In the genomic region with DNA sequence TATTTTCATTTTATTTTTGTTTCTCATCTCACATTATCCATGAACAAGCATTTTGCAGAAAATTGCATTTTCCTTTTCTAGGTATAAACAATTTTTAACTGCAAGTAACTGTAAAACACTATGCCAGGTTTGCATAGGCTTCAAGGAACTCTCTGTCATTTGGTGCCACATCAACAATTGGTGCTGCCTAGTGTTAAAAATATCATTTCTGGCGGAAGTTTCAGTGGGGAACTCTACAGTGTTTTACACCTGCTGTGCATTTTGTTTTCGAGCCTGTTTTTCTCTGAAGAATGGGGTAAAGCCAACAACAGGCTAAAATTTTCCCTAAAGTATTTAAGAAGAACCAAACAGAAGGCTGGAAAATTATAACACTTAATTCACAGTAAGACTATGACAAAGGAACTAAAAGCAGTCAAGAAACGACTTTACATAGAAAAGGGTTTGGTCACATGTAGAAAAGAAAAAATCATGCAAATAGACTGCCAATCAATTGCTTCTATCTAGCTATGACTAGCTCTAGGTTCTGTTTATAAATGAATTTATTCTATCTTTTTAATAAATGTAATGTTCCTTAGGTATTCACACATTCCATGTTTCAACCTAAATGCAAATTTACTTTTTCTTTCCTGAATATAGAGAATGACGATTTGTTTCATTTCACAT, we compare ENCODE assay signal across 25 cellular contexts. TPM values are rescaled to one million over a fixed set of nuclear protein-coding genes. Genes with fewer than 3 reads are reported as not detected.
A peak's percentile ranks its signal among the peaks of the same experiment; 100 is the strongest.
DNase-seq lines count a peak whose midpoint lies in the region; ATAC-seq and TF ChIP-seq lines count a peak whose summit lies in the region.
"Had no signal": no experiment of that assay in that cellular context is flagged by ENCODE, and none has a peak within 500 bp of the region (broad histone marks: within the 10 kb centered on the region; RNA-seq: fewer than 3 reads in every experiment).

No MANE protein-coding gene starts in this region.

- H3K4me2 ChIP-seq in OCI-LY7 (ENCODE audit: low read length), result peak overlapping the region; percentile 56
- H3K4me2 ChIP-seq: BLaER1 treated with 17β-estradiol and CSF1 and Interleukin-3, amounts not matched to agents 10 nM and 100 nM; KMS-11; PC-9 had no signal

- H3K9me2 ChIP-seq in OCI-LY7 (ENCODE audit: insufficient read depth, low read length), result no peaks in the 10 kb centered on the region

- H3K36me3 Mint-ChIP-seq in Caco-2 (ENCODE audit: insufficient read depth, unreplicated experiment), result no peaks in the 10 kb centered on the region
- H3K36me3 Mint-ChIP-seq: CD4-positive, alpha-beta memory T cell had no signal

- H2AFZ ChIP-seq in OCI-LY7 (ENCODE audit: low read length), result peak overlapping the region; percentile 94
- H2AFZ ChIP-seq: PC-9 had no signal

- H3K4me3 Mint-ChIP-seq in Caco-2 (ENCODE audit: unreplicated experiment), result no peak overlapping the region
- H3K4me3 Mint-ChIP-seq: CD4-positive, alpha-beta memory T cell had no signal

- H3K27ac Mint-ChIP-seq in Caco-2 (ENCODE audit: unreplicated experiment), result peak overlapping the region; percentile 53

- CTCF ChIA-PET in Caco-2 (lab: Charles Lee), result no interaction called here
- CTCF ChIA-PET in OCI-LY7 (lab: Charles Lee; ENCODE audit: unreplicated experiment), result no interaction called here

- H3K27ac ChIP-seq in OCI-LY7 (ENCODE audit: low read depth, low read length, poor library complexity, severe bottlenecking), result peak overlapping the region; percentile 63
- H3K27ac ChIP-seq in right atrium auricular region, result no peak overlapping the region
- H3K27ac ChIP-seq: 22Rv1; BLaER1 treated with 17β-estradiol and CSF1 and Interleukin-3, amounts not matched to agents 10 nM and 100 nM; KMS-11; PC-9; SK-N-MC had no signal

- H4K20me1 ChIP-seq in OCI-LY7 (ENCODE audit: insufficient read depth, low read length), result no peaks in the 10 kb centered on the region
- H4K20me1 ChIP-seq: BLaER1 treated with 17β-estradiol and CSF1 and Interleukin-3, amounts not matched to agents 10 nM and 100 nM had no signal

- no peaks in the 10 kb centered on the region for H3K27me3 Mint-ChIP-seq in Caco-2 (ENCODE audit: insufficient read depth, unreplicated experiment)
- H3K27me3 Mint-ChIP-seq: CD4-positive, alpha-beta memory T cell had no signal

- H3K4me1 ChIP-seq in Caco-2 (peaks cover 26% of the 10 kb centered on the region), OCI-LY7 (ENCODE audit: insufficient read depth, low read length, poor library complexity, severe bottlenecking) (peaks cover 33% of the 10 kb centered on the region), right atrium auricular region (no peaks in the 10 kb centered on the region)
- H3K4me1 ChIP-seq: BLaER1 treated with 17β-estradiol and CSF1 and Interleukin-3, amounts not matched to agents 10 nM and 100 nM had no signal

- H3K9me3 ChIP-seq in Caco-2, result no peaks in the 10 kb centered on the region
- peaks cover 8% of the 10 kb centered on the region; the same call in 1 of the 2 replicates for H3K9me3 ChIP-seq in OCI-LY7 (ENCODE audit: low read length)
- H3K9me3 ChIP-seq in right atrium auricular region, result no peaks in the 10 kb centered on the region
- H3K9me3 ChIP-seq: BLaER1 treated with 17β-estradiol and CSF1 and Interleukin-3, amounts not matched to agents 10 nM and 100 nM had no signal

- H3K36me3 ChIP-seq in Caco-2 (ENCODE audit: control insufficient read depth, insufficient read depth, low read length), result no peaks in the 10 kb centered on the region
- no peaks in the 10 kb centered on the region; the same call in 1 of the 2 replicates for H3K36me3 ChIP-seq in OCI-LY7 (ENCODE audit: insufficient read depth, low read length)
- H3K36me3 ChIP-seq in right atrium auricular region, result no peaks in the 10 kb centered on the region
- H3K36me3 ChIP-seq: BLaER1 treated with 17β-estradiol and CSF1 and Interleukin-3, amounts not matched to agents 10 nM and 100 nM had no signal

- BruUV-seq in Caco-2 (replicated peaks; lab: Mats Ljungman, UMichigan), result no TSS peak
- BruUV-seq in OCI-LY7 (replicated peaks; lab: Mats Ljungman, UMichigan), result no TSS peak

- H3K79me2 ChIP-seq in OCI-LY7 (ENCODE audit: insufficient read depth, low read depth, low read length), result no peaks in the 10 kb centered on the region

- H3K4me1 Mint-ChIP-seq in Caco-2 (ENCODE audit: low read depth, unreplicated experiment), result peaks cover 22% of the 10 kb centered on the region

- intact Hi-C loops in Caco-2 (cut with micrococcal nuclease; ENCODE audit: unreplicated experiment) (no loop called here), OCI-LY7 (cut with micrococcal nuclease; ENCODE audit: unreplicated experiment) (no loop called here)

- H3K4me3 ChIP-seq in Caco-2 (ENCODE audit: low read depth, low read length) (no peak overlapping the region), OCI-LY7 (ENCODE audit: low read depth, low read length, poor library complexity, severe bottlenecking) (peak overlapping the region; percentile 37), right atrium auricular region (no peak overlapping the region)
- H3K4me3 ChIP-seq: BLaER1 treated with 17β-estradiol and CSF1 and Interleukin-3, amounts not matched to agents 10 nM and 100 nM; PC-9; SK-N-MC had no signal

- POLR2A ChIA-PET in Caco-2 (lab: Charles Lee) (no interaction called here), OCI-LY7 (lab: Charles Lee) (interaction anchor here (0.5 to 1.0 kb wide), 3 partner anchors 19 to 639 kb away, joined by 3 read pairs; no protein-coding TSS in a partner anchor)

- H3K9me3 Mint-ChIP-seq in Caco-2 (ENCODE audit: unreplicated experiment), result no peaks in the 10 kb centered on the region
- H3K9me3 Mint-ChIP-seq: CD4-positive, alpha-beta memory T cell had no signal

- TF ChIP-seq CTCF in Caco-2 (IDR thresholded peaks at IDR 0.05; ENCODE audit: insufficient read depth in 1 of 2, low read depth in 1 of 2, low read length in 1 of 2, severe bottlenecking in 1 of 2, unreplicated experiment in 1 of 2) (no peak), OCI-LY7 (conservative IDR thresholded peaks at IDR 0.05; ENCODE audit: low read length) (no peak), right atrium auricular region (IDR thresholded peaks at IDR 0.05) (no peak)

- H3K27me3 ChIP-seq in Caco-2 (replicated peaks; ENCODE audit: control insufficient read depth, insufficient read depth, low read length), result no peaks in the 10 kb centered on the region
- H3K27me3 ChIP-seq in right atrium auricular region, result no peaks in the 10 kb centered on the region
- H3K27me3 ChIP-seq: BLaER1 treated with 17β-estradiol and CSF1 and Interleukin-3, amounts not matched to agents 10 nM and 100 nM had no signal

- DNase-seq in Caco-2, result no peak
- DNase-seq in OCI-LY7 (ENCODE audit: low spot score), result peak; percentile 82
- no peak for DNase-seq in activated T-cell treated with anti-CD3 and anti-CD28 coated beads for 4 hours
- DNase-seq in stimulated activated CD4-positive, alpha-beta T cell treated with anti-CD3 and anti-CD28 coated beads, Interleukin-2, amount 100 ng/mL, for 48 hours, result no peak
- DNase-seq in right atrium auricular region (ENCODE audit: low spot score), result no peak
- DNase-seq in pons (ENCODE audit: low spot score), result no peak
- DNase-seq: ACHN; CD4-positive, alpha-beta memory T cell; DMS153; GDM1; MV-4-11; NCI-H1694 treated with DMSO at 0.1 percent for 48 hours; NCI-H446; NCI-H526; RPMI8226; SHP77 treated with DMSO at 0.1 percent for 48 hours had no signal

- ATAC-seq in GM19324 (IDR thresholded peaks at IDR 0.05; ENCODE audit: low FRiP score, unreplicated experiment), result peak; percentile 81
- ATAC-seq in HG03025 (IDR thresholded peaks at IDR 0.05; ENCODE audit: low FRiP score, unreplicated experiment), result peak; percentile 88

RNA-seq across cellular contexts. Expression of a gene that starts 21.4 kb away (rescaled TPM):
- total RNA-seq in Caco-2 (2022), result 0.16 TPM in 1 of 2 replicates, not detected in the other
- 0.10 TPM in 1 of 2 replicates, not detected in the other for total RNA-seq in OCI-LY7 (2014; rRNA removed; shearing (Covaris generic))
- not detected in 2 replicates for total RNA-seq in OCI-LY7 (2022)
- 1 to 10 TPM; 1.8 to 2.4 TPM for total RNA-seq in right atrium auricular region
- total RNA-seq: CD4-positive, alpha-beta memory T cell; HT1080; T-helper 2 cell treated with Interferon-gamma antibody and Interleukin-4, amounts not matched to agents 100 ng/mL and 5 ng/mL, for 36 hours had no signal
